In the genomic region with DNA sequence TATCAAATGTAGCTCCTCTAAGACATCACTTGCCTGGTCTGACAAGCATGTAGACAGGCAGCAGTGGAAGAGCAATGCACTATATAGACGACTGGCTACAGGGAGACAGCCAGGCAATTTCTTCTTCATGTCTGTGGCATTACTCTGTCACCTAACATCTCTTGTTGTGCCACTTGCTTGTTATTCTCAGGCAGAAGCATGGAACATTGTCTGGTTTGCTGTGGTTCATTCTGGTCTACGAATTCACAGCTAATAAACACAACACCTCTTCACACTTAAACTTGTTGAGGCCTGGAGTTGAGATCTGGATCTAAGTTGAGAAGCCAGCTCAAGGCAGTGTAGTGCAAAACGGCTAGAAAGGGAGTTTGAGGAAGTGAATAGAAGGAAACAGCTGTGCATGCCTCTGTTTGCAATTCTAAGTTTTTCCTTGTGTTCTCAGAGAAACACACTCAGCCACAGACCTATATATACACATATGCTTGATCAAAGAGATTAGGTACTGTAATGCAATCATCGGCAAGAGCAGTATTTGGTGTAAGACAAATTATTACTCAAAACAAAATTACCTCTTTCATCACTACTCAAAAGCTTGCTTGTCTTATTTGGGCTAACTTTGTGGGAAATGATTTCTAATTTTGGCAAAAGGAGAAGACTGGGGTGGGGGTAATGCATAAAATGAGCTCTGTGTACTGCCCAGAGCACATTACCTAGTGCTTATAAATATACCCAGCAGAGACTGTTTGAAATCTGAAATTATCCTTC, we compare ENCODE assay signal across 9 cellular contexts.
A peak's percentile ranks its signal among the peaks of the same experiment; 100 is the strongest.
DNase-seq lines count a peak whose midpoint lies in the region; ATAC-seq and TF ChIP-seq lines count a peak whose summit lies in the region.
"Had no signal": no experiment of that assay in that cellular context is flagged by ENCODE, and none has a peak within 500 bp of the region (broad histone marks: within the 10 kb centered on the region; RNA-seq: fewer than 3 reads in every experiment).

No MANE protein-coding gene starts in this region.

- no peak overlapping the region for H3K4me3 ChIP-seq in heart left ventricle

- peaks cover 21% of the 10 kb centered on the region for H3K4me1 Mint-ChIP-seq in activated CD4-positive, alpha-beta T cell treated with anti-CD3 and anti-CD28 coated beads, Interleukin-2, amount 10 ng/mL, durations not matched to agents 24 days and 14 days

- TF ChIP-seq POLR2A in heart left ventricle (IDR thresholded peaks at IDR 0.05) = no peak

- intact Hi-C loops in activated CD4-positive, alpha-beta T cell treated with anti-CD3 and anti-CD28 coated beads, Interleukin-2, amount 10 ng/mL, durations not matched to agents 24 days and 14 days (cut with micrococcal nuclease) = loop anchor here (1.0 to 10.0 kb wide), 5 partner anchors 53 to 1009 kb away; no protein-coding TSS in a partner anchor
- intact Hi-C loops in heart left ventricle (cut with DNase I) = no loop called here

- ATAC-seq in HG03039 (IDR thresholded peaks at IDR 0.05; ENCODE audit: unreplicated experiment) (peak; percentile 90), heart left ventricle (peak in 3 of 4 donors; percentile 31 to 50 (median 41))

- H3K27ac ChIP-seq in heart left ventricle = peak overlapping the region in 3 of 12 donors; percentile 3 to 46 (median 32)
- H3K27ac ChIP-seq: parathyroid adenoma had no signal

- DNase-seq in activated CD4-positive, alpha-beta T cell treated with anti-CD3 and anti-CD28 coated beads, Interleukin-2, amount 10 ng/mL, durations not matched to agents 24 days and 14 days = peak; percentile 58
- no peak for DNase-seq in activated CD4-positive, alpha-beta T cell treated with anti-CD3 and anti-CD28 coated beads for 4 hours
- DNase-seq in SIG-M5 treated with dmso at 0.1 percent for 504 hours (lab: John Stamatoyannopoulos, UW; ENCODE audit: unreplicated experiment) (peak; percentile 92), heart left ventricle (no peak), middle frontal gyrus (ENCODE audit: extremely low spot score, low spot score) (no peak), ecto neural progenitor cell (ENCODE audit: low spot score) (no peak), NCI-H1436 treated with DMSO at 0.1 percent for 48 hours (lab: John Stamatoyannopoulos, UW) (no peak)

- no peaks in the 10 kb centered on the region for H3K27me3 ChIP-seq in heart left ventricle

- H3K36me3 Mint-ChIP-seq in activated CD4-positive, alpha-beta T cell treated with anti-CD3 and anti-CD28 coated beads, Interleukin-2, amount 10 ng/mL, durations not matched to agents 24 days and 14 days (ENCODE audit: low read depth) = peaks cover 5% of the 10 kb centered on the region

- H3K27ac Mint-ChIP-seq in activated CD4-positive, alpha-beta T cell treated with anti-CD3 and anti-CD28 coated beads, Interleukin-2, amount 10 ng/mL, durations not matched to agents 24 days and 14 days = peak overlapping the region; percentile 45

- no peak overlapping the region for H3K4me3 Mint-ChIP-seq in activated CD4-positive, alpha-beta T cell treated with anti-CD3 and anti-CD28 coated beads, Interleukin-2, amount 10 ng/mL, durations not matched to agents 24 days and 14 days

- 36 to 45% (median 38%) methylated on average over 4 of the region's 4 CpGs for WGBS in heart left ventricle, 4 donors

- peaks cover 0 to 14% (median 0%) of the 10 kb centered on the region in 9 donors for H3K36me3 ChIP-seq in heart left ventricle

- H3K4me1 ChIP-seq in heart left ventricle = peaks cover 0 to 34% (median 20%) of the 10 kb centered on the region in 12 donors

- no peak for TF ChIP-seq CTCF in heart left ventricle (IDR thresholded peaks at IDR 0.05)

- no peaks in the 10 kb centered on the region for H3K9me3 Mint-ChIP-seq in activated CD4-positive, alpha-beta T cell treated with anti-CD3 and anti-CD28 coated beads, Interleukin-2, amount 10 ng/mL, durations not matched to agents 24 days and 14 days

- no peaks in the 10 kb centered on the region for H3K9me3 ChIP-seq in heart left ventricle

- no peaks in the 10 kb centered on the region for H3K27me3 Mint-ChIP-seq in activated CD4-positive, alpha-beta T cell treated with anti-CD3 and anti-CD28 coated beads, Interleukin-2, amount 10 ng/mL, durations not matched to agents 24 days and 14 days

Comparison
In these comparisons a context has a peak if more than half of its experiments do, and no peak if none do; other contexts are left out.
1. DNase-seq: peak in activated CD4-positive, alpha-beta T cell treated with anti-CD3 and anti-CD28 coated beads, Interleukin-2, amount 10 ng/mL, durations not matched to agents 24 days and 14 days (single experiment) and SIG-M5 treated with dmso at 0.1 percent for 504 hours (single experiment); none in activated CD4-positive, alpha-beta T cell treated with anti-CD3 and anti-CD28 coated beads for 4 hours (0 of 2), heart left ventricle (0 of 5), middle frontal gyrus (single experiment), ecto neural progenitor cell (single experiment) and NCI-H1436 treated with DMSO at 0.1 percent for 48 hours (single experiment).